Comparison of ENCODE assay signal across 8 cellular contexts in genomic region chr1:226882631-226883409, GRCh38. TPM values are rescaled to one million over a fixed set of nuclear protein-coding genes. Genes with fewer than 3 reads are reported as not detected.
DNase-seq lines count a peak whose midpoint lies in the region; ATAC-seq and TF ChIP-seq lines count a peak whose summit lies in the region.

No MANE protein-coding gene starts in this region.

- peak; percentile 89 for ATAC-seq in HG02970 (IDR thresholded peaks at IDR 0.05; ENCODE audit: low FRiP score, unreplicated experiment)

- peak; percentile 32 for DNase-seq in activated CD4-positive, alpha-beta T cell treated with anti-CD3 and anti-CD28 coated beads for 48 hours
- no peak for DNase-seq in activated CD4-positive, alpha-beta T cell treated with anti-CD3 and anti-CD28 coated beads for 1 hour
- DNase-seq in SW480 (ENCODE audit: low spot score) (peak; percentile 64), fibroblast of villous mesenchyme (ENCODE audit: low read depth) (peak; percentile 68), NCI-H345 treated with DMSO at 0.1 percent for 48 hours (lab: John Stamatoyannopoulos, UW; ENCODE audit: unreplicated experiment) (no peak), NCI-H146 (lab: John Stamatoyannopoulos, UW) (no peak)
- DNase-seq in stimulated activated CD4-positive, alpha-beta T cell treated with anti-CD3 and anti-CD28 coated beads, Interleukin-15, amount 100 ng/mL, for 24 hours, result peak; percentile 35

- no peak for TF ChIP-seq CTCF in fibroblast of villous mesenchyme (IDR thresholded peaks at IDR 0.05; ENCODE audit: insufficient read depth, low read depth, low read length)

- H3K4me3 ChIP-seq in fibroblast of villous mesenchyme (ENCODE audit: low read depth, low read length), result peak overlapping the region; percentile 21

RNA-seq across cellular contexts. Expression of gene PSEN2, which starts 12.4 kb away (rescaled TPM):
- total RNA-seq in fibroblast of villous mesenchyme, result 16.0 and 20.6 TPM in 2 replicates

RNA-seq across cellular contexts. Expression of gene COQ8A, which starts 57.3 kb away (rescaled TPM):
- 2.3 and 3.0 TPM in 2 replicates for total RNA-seq in fibroblast of villous mesenchyme

Comparison
In these comparisons a context has a peak if more than half of its experiments do, and no peak if none do; other contexts are left out.
1. DNase-seq: peak in activated CD4-positive, alpha-beta T cell treated with anti-CD3 and anti-CD28 coated beads for 48 hours (single experiment), SW480 (single experiment), fibroblast of villous mesenchyme (single experiment) and stimulated activated CD4-positive, alpha-beta T cell treated with anti-CD3 and anti-CD28 coated beads, Interleukin-15, amount 100 ng/mL, for 24 hours (single experiment); none in activated CD4-positive, alpha-beta T cell treated with anti-CD3 and anti-CD28 coated beads for 1 hour (single experiment), NCI-H345 treated with DMSO at 0.1 percent for 48 hours (single experiment) and NCI-H146 (single experiment).